ENCODE assay signal across 8 cellular contexts in the genomic region with DNA sequence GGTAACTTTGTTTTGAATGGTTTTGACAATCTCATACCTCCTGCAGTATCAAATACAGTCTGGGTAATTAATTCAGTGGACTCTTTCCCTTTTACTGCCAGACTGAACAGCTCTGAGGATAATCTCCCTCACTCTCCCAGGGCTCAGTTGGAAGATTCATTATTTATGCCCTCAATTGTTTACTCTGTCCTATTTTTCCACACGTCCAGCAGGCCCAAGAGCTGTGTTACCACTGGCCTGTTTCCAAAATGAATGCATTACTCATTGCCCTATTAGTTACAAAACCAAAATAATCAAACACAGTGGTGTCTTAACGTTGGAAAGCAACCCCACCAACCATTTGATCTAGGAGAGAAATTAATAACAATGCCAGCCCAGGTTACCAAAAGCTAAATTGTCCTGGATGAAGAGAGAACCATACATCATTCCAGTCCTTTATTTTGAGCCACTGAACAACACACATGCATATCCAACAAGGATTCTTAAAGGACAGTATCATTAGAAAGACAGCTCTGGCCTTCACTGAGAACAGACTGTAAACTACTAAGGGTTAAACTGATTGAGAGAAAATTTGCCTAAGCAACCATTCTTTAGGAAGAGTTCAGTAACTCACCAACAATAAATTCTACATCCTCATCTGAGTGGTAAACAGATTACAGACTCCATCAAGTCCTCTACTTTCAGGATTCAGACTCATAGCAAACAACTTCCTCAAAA. TPM values are rescaled to one million over a fixed set of nuclear protein-coding genes. Genes with fewer than 3 reads are reported as not detected.
DNase-seq lines count a peak whose midpoint lies in the region; ATAC-seq lines count a peak whose summit lies in the region.

No MANE protein-coding gene starts in this region.

- H3K4me3 Mint-ChIP-seq in stimulated activated memory B cell treated with anti-CD40 and anti-IgM and Interleukin-4, amounts not matched to agents 10 μg/mL and 1 μg/mL and 100 μg/mL, for 72 hours: no peak overlapping the region

- H3K4me1 Mint-ChIP-seq in stimulated activated memory B cell treated with anti-CD40 and anti-IgM and Interleukin-4, amounts not matched to agents 10 μg/mL and 1 μg/mL and 100 μg/mL, for 72 hours: peaks cover 34% of the 10 kb centered on the region

- peak; percentile 87 for DNase-seq in Caki2 (ENCODE audit: low read depth)
- peak; percentile 67 for DNase-seq in MG63
- DNase-seq in amniotic epithelial cell (ENCODE audit: low read depth): peak; percentile 94
- peak; percentile 17 for DNase-seq in iPS-NIHi11 (ENCODE audit: low spot score)
- no peak for DNase-seq in HuH-7.5 (ENCODE audit: low spot score)
- no peak for DNase-seq in NCI-H1436 treated with DMSO at 0.1 percent for 48 hours (lab: John Stamatoyannopoulos, UW)

- H3K4me3 ChIP-seq in MG63: no peak overlapping the region

- no peaks in the 10 kb centered on the region for H3K9me3 Mint-ChIP-seq in stimulated activated memory B cell treated with anti-CD40 and anti-IgM and Interleukin-4, amounts not matched to agents 10 μg/mL and 1 μg/mL and 100 μg/mL, for 72 hours

- H3K27me3 ChIP-seq in MG63: no peaks in the 10 kb centered on the region

- H3K27ac Mint-ChIP-seq in stimulated activated memory B cell treated with anti-CD40 and anti-IgM and Interleukin-4, amounts not matched to agents 10 μg/mL and 1 μg/mL and 100 μg/mL, for 72 hours: peak overlapping the region; percentile 68

- no peaks in the 10 kb centered on the region for H3K27me3 Mint-ChIP-seq in stimulated activated memory B cell treated with anti-CD40 and anti-IgM and Interleukin-4, amounts not matched to agents 10 μg/mL and 1 μg/mL and 100 μg/mL, for 72 hours

- no peaks in the 10 kb centered on the region for H3K9me3 ChIP-seq in MG63

- H3K36me3 ChIP-seq in MG63: peaks cover 17% of the 10 kb centered on the region

- in situ Hi-C loops in Caki2 (cut with HindIII; ENCODE audit: low pct_unique_long_range_greater_than_20kb, low sequenced_read_pairs): no loop called here

- H3K36me3 Mint-ChIP-seq in stimulated activated memory B cell treated with anti-CD40 and anti-IgM and Interleukin-4, amounts not matched to agents 10 μg/mL and 1 μg/mL and 100 μg/mL, for 72 hours: no peaks in the 10 kb centered on the region

- no peak for ATAC-seq in stimulated activated memory B cell treated with anti-CD40 and anti-IgM and Interleukin-4, amounts not matched to agents 10 μg/mL and 1 μg/mL and 100 μg/mL, for 72 hours
- no peak for ATAC-seq in HG03280 (IDR thresholded peaks at IDR 0.05; ENCODE audit: unreplicated experiment)

RNA-seq across cellular contexts. Expression of a gene that starts 34.5 kb away (rescaled TPM):
- total RNA-seq in Caki2 (2014; rRNA removed; shearing (Covaris generic); ENCODE audit: low replicate concordance): 1.4 and 2.6 TPM in 2 replicates
- 0.05 and 0.46 TPM in 2 replicates for total RNA-seq in MG63 (2014; rRNA removed; shearing (Covaris generic); ENCODE audit: low replicate concordance)

RNA-seq across cellular contexts. Expression of a gene that starts 46.7 kb away (rescaled TPM):
- total RNA-seq in Caki2 (2014; rRNA removed; shearing (Covaris generic); ENCODE audit: low replicate concordance): 53.5 and 59.9 TPM in 2 replicates
- total RNA-seq in MG63 (2014; rRNA removed; shearing (Covaris generic); ENCODE audit: low replicate concordance): 34.5 and 60.8 TPM in 2 replicates

Comparison
In these comparisons a context has a peak if more than half of its experiments do, and no peak if none do; other contexts are left out.
1. DNase-seq: peak in Caki2 (single experiment), MG63 (single experiment), amniotic epithelial cell (single experiment) and iPS-NIHi11 (single experiment); none in HuH-7.5 (single experiment) and NCI-H1436 treated with DMSO at 0.1 percent for 48 hours (single experiment).